12 cellular contexts compared by ENCODE assay signal in the genomic region with DNA sequence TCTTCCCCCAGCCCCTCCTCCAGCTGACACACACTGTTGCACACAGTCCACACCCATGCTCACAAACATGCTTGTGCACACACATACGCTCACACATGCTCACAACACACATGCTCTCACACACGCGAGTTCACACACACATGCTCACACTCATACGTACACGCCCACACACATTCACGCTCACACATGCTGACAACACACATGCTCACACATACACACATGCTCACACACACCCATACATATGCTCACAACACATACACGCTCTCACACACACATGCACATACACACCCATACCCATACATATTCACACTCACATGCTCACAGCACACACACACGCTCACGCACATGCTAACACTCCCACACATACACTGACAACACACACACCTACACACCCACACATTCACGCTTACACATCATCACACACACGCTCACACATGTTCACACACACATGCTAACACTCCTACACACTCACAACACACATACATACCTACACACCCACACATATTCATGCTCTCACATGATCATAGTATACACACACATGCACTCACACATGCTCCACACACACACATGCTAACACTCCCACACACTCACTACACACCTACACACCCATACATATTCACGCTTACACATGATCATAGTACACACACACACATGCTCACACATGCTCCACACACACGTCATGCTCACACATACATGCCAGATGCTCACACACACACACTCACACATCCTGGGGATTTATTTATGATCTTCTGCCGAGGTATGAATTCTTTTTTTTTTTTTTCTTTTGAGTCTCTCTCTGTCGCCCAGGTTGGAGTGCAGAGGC.
"Had no signal": no experiment of that assay in that cellular context is flagged by ENCODE, and none has a peak within 500 bp of the region (broad histone marks: within the 10 kb centered on the region; RNA-seq: fewer than 3 reads in every experiment).

No MANE protein-coding gene starts in this region.

- DNase-seq: activated CD4-positive, alpha-beta T cell treated with anti-CD3 and anti-CD28 coated beads, Interleukin-2, amount 50 U/mL, for 48 hours; activated CD4-positive, CD25-positive, alpha-beta regulatory T cell treated with anti-CD3 and anti-CD28 coated beads, Interleukin-2, amount 50 U/mL, for 72 hours; activated gamma-delta T cell; activated T-cell treated with anti-CD3 and anti-CD28 coated beads, Interleukin-2, amount 50 U/mL, for 4 hours; heart left ventricle; stimulated activated CD4-positive, alpha-beta T cell treated with anti-CD3 and anti-CD28 coated beads, Interleukin-4, amount 100 ng/mL, for 1 hour; stimulated activated CD8-positive, alpha-beta memory T cell treated with anti-CD3 and anti-CD28 coated beads, Interleukin-4, amount 100 ng/mL, for 48 hours; stimulated activated naive CD8-positive, alpha-beta T cell treated with anti-CD3 and anti-CD28 coated beads, Interleukin-15, Interleukin-2, amounts not matched to agents 100 U/mL and 50 U/mL, for 24 hours; uterus had no signal

- H3K4me3 ChIP-seq: uterus had no signal

- H3K9me3 ChIP-seq: heart left ventricle, uterus had no signal

- H3K4me1 ChIP-seq: uterus had no signal

- FAIRE-seq: endothelial cell of umbilical vein, frontal cortex, islet of Langerhans had no signal

- ATAC-seq: activated T-cell treated with anti-CD3 and anti-CD28 coated beads, Interleukin-2, amount 50 U/mL, for 4 hours; stimulated activated naive CD8-positive, alpha-beta T cell treated with anti-CD3 and anti-CD28 coated beads, Interleukin-15, Interleukin-2, amounts not matched to agents 100 U/mL and 50 U/mL, for 24 hours had no signal

- H3K36me3 ChIP-seq: heart left ventricle, uterus had no signal

- H3K27ac ChIP-seq: heart left ventricle, uterus had no signal
